In genomic region chr3:53232641-53233377, GRCh38 we compare ENCODE assay signal across 16 cellular contexts. TPM values are rescaled to one million over a fixed set of nuclear protein-coding genes. Genes with fewer than 3 reads are reported as not detected.
DNase-seq lines count a peak whose midpoint lies in the region; ATAC-seq and TF ChIP-seq lines count a peak whose summit lies in the region.
"Had no signal": no experiment of that assay in that cellular context is flagged by ENCODE, and none has a peak within 500 bp of the region (broad histone marks: within the 10 kb centered on the region; RNA-seq: fewer than 3 reads in every experiment).

No MANE protein-coding gene starts in this region.

- intact Hi-C loops in Right ventricle myocardium superior (cut with DNase I) (no loop called here), lower lobe of right lung (cut with DNase I) (no loop called here), thyroid gland (cut with DNase I) (no loop called here), vagina (cut with DNase I) (no loop called here)

- whole genome bisulfite sequencing in thyroid gland, 2 donors: 88 to 93% methylated on average over 11 to 16 of the region's 18 CpGs

- peaks cover 4% of the 10 kb centered on the region for H3K36me3 Mint-ChIP-seq in T-helper 17 cell (ENCODE audit: low read depth)

- H3K36me3 ChIP-seq in right atrium auricular region (peaks cover 85% of the 10 kb centered on the region), adipocyte (ENCODE audit: control insufficient read depth, insufficient read depth, low read length, severe bottlenecking) (peaks cover 95% of the 10 kb centered on the region), lower lobe of right lung (peaks cover 97% of the 10 kb centered on the region), thyroid gland (peaks cover 79 to 89% of the 10 kb centered on the region in 2 donors), vagina (peaks cover 2 to 74% of the 10 kb centered on the region in 2 donors)

- H3K4me3 ChIP-seq in right atrium auricular region (no peak overlapping the region), adipocyte (ENCODE audit: low read length) (no peak overlapping the region), lower lobe of right lung (no peak overlapping the region), thyroid gland (replicated peaks in 1 of 3) (no peak overlapping the region), vagina (no peak overlapping the region)
- H3K4me3 ChIP-seq: HAP-1, hepatocyte had no signal

- H3K27ac ChIP-seq in right atrium auricular region (peak overlapping the region in 1 of 2 donors; percentile 19), lower lobe of right lung (no peak overlapping the region), thyroid gland (peak overlapping the region in 2 of 3 donors; percentile 24 to 38), vagina (no peak overlapping the region)
- H3K27ac ChIP-seq: hepatocyte had no signal

- H3K4me1 ChIP-seq in right atrium auricular region: peaks cover 0 to 20% of the 10 kb centered on the region in 2 donors
- H3K4me1 ChIP-seq in adipocyte (ENCODE audit: control insufficient read depth, insufficient read depth, low read length): peaks cover 50% of the 10 kb centered on the region
- H3K4me1 ChIP-seq in lower lobe of right lung: peaks cover 17% of the 10 kb centered on the region
- peaks cover 13 to 25% of the 10 kb centered on the region in 2 donors for H3K4me1 ChIP-seq in thyroid gland
- H3K4me1 ChIP-seq in vagina: peaks cover 19% of the 10 kb centered on the region
- H3K4me1 ChIP-seq: HAP-1 had no signal

- H3K27me3 Mint-ChIP-seq in T-helper 17 cell: no peaks in the 10 kb centered on the region
- H3K27me3 Mint-ChIP-seq: naive thymus-derived CD4-positive, alpha-beta T cell had no signal

- TF ChIP-seq POLR2A in thyroid gland (IDR thresholded peaks at IDR 0.05) (no peak), vagina (IDR thresholded peaks at IDR 0.05) (no peak)

- H3K27me3 ChIP-seq in right atrium auricular region (no peaks in the 10 kb centered on the region), adipocyte (replicated peaks; ENCODE audit: control insufficient read depth, insufficient read depth, low read length) (no peaks in the 10 kb centered on the region), lower lobe of right lung (ENCODE audit: low read depth) (no peaks in the 10 kb centered on the region), thyroid gland (no peaks in the 10 kb centered on the region), vagina (no peaks in the 10 kb centered on the region)
- H3K27me3 ChIP-seq: hepatocyte had no signal

- no peak overlapping the region for H3K27ac Mint-ChIP-seq in T-helper 17 cell

- no peaks in the 10 kb centered on the region for H3K9me3 ChIP-seq in right atrium auricular region
- no peaks in the 10 kb centered on the region for H3K9me3 ChIP-seq in adipocyte (ENCODE audit: control insufficient read depth, low read length)
- no peaks in the 10 kb centered on the region for H3K9me3 ChIP-seq in lower lobe of right lung
- no peaks in the 10 kb centered on the region for H3K9me3 ChIP-seq in thyroid gland
- H3K9me3 ChIP-seq in T-helper 17 cell (ENCODE audit: control insufficient read depth, low read length, poor library complexity, severe bottlenecking): no peaks in the 10 kb centered on the region
- no peaks in the 10 kb centered on the region for H3K9me3 ChIP-seq in vagina
- H3K9me3 ChIP-seq: HAP-1 had no signal

- TF ChIP-seq CTCF in right atrium auricular region (IDR thresholded peaks at IDR 0.05) (no peak), lower lobe of right lung (IDR thresholded peaks at IDR 0.05) (no peak), thyroid gland (IDR thresholded peaks at IDR 0.05) (no peak), vagina (IDR thresholded peaks at IDR 0.05) (no peak)

- peak; percentile 46 for DNase-seq in Right ventricle myocardium superior
- no peak for DNase-seq in right atrium auricular region (ENCODE audit: low spot score)
- DNase-seq in adipocyte (ENCODE audit: low read depth): no peak
- peak; percentile 39 for DNase-seq in lower lobe of right lung
- no peak for DNase-seq in thyroid gland
- DNase-seq in T-helper 17 cell: no peak
- DNase-seq in kidney tubule cell (ENCODE audit: low spot score): no peak
- DNase-seq in vagina (ENCODE audit: extremely low spot score in 2 of 2): no peak
- DNase-seq: Kasumi-1; naive thymus-derived CD4-positive, alpha-beta T cell; NCI-H1436; NCI-H446; stimulated activated CD4-positive, alpha-beta T cell treated with anti-CD3 and anti-CD28 coated beads, Interleukin-4, amount 100 ng/mL, for 24 hours had no signal

- ATAC-seq in Right ventricle myocardium superior (ENCODE audit: poor library complexity) (no peak), lower lobe of right lung (no peak), T-helper 17 cell (no peak)
- ATAC-seq: left colon; naive thymus-derived CD4-positive, alpha-beta T cell had no signal

- H3K9ac ChIP-seq in adipocyte (ENCODE audit: low read length): peak overlapping the region; percentile 53

- H3K4me1 Mint-ChIP-seq in T-helper 17 cell: no peaks in the 10 kb centered on the region

- no peak overlapping the region for H3K4me3 Mint-ChIP-seq in T-helper 17 cell
- H3K4me3 Mint-ChIP-seq: naive thymus-derived CD4-positive, alpha-beta T cell had no signal

RNA-seq across cellular contexts. Expression of gene TKT, which starts 23.0 kb away (rescaled TPM):
- total RNA-seq in Right ventricle myocardium superior (43.6 TPM), right atrium auricular region (10 to 100 TPM; 48.8 to 62.8 TPM), lower lobe of right lung (437 TPM), thyroid gland (100 to 1,000 TPM; 468 to 962 (median 800) TPM), T-helper 17 cell (100 to 1,000 TPM; 105 to 109 TPM), vagina (423 TPM)

Comparison
In these comparisons a context has a peak if more than half of its experiments do, and no peak if none do; other contexts are left out.
1. DNase-seq: peak in Right ventricle myocardium superior (single experiment) and lower lobe of right lung (single experiment); none in right atrium auricular region (single experiment), adipocyte (single experiment), thyroid gland (0 of 2), T-helper 17 cell (0 of 3), kidney tubule cell (single experiment) and vagina (0 of 2).
2. H3K27ac ChIP-seq: peak in thyroid gland (2 of 3); none in lower lobe of right lung (single experiment) and vagina (single experiment).